In genomic region chr5:64595519-64595855, GRCh38 we compare ENCODE assay signal across 2 cellular contexts.
TF ChIP-seq lines count a peak whose summit lies in the region.

No MANE protein-coding gene starts in this region.

TF ChIP-seq in liver, 16 proteins besides CTCF, POLR2A, EP300 and RAD21 (continued from another document):
- TF ChIP-seq REST (IDR thresholded peaks at IDR 0.05): peak; percentile 24
- TF ChIP-seq FOXA2 (IDR thresholded peaks at IDR 0.05): peak; percentile 58
- no peak for TF ChIP-seq GABPA (IDR thresholded peaks at IDR 0.05 in 1 of 2, conservative IDR thresholded peaks at IDR 0.05 in 1 of 2)
- peak; percentile 21 for TF ChIP-seq FOXA1 (IDR thresholded peaks at IDR 0.05)
- peak; percentile 70 for TF ChIP-seq SP1 (IDR thresholded peaks at IDR 0.05)
- TF ChIP-seq JUND (IDR thresholded peaks at IDR 0.05): no peak
- TF ChIP-seq EGR1 (IDR thresholded peaks at IDR 0.05; ENCODE audit: low read depth in 2 of 2): no peak
- TF ChIP-seq ATF3 (IDR thresholded peaks at IDR 0.05): no peak
- no peak for TF ChIP-seq ZBTB33 (IDR thresholded peaks at IDR 0.05)
- TF ChIP-seq HNF4G (IDR thresholded peaks at IDR 0.05): no peak

TF ChIP-seq in HepG2, 621 proteins besides CTCF, POLR2A, EP300 and RAD21 (continued from another document):
- TF ChIP-seq TFDP1 (CRISPR knock-in tag; IDR thresholded peaks at IDR 0.05; ENCODE audit: borderline replicate concordance): no peak
- no peak for TF ChIP-seq SMAD1 (CRISPR knock-in tag; IDR thresholded peaks at IDR 0.05; ENCODE audit: borderline replicate concordance, low read depth)
- no peak for TF ChIP-seq USF2 (IDR thresholded peaks at IDR 0.05; ENCODE audit: low read depth, low read length)
- no peak for TF ChIP-seq USF2 (CRISPR knock-in tag; IDR thresholded peaks at IDR 0.05; ENCODE audit: borderline replicate concordance)
- TF ChIP-seq ZNF460 (CRISPR knock-in tag; IDR thresholded peaks at IDR 0.05; ENCODE audit: borderline replicate concordance): no peak
- TF ChIP-seq RERE (CRISPR knock-in tag; IDR thresholded peaks at IDR 0.05; ENCODE audit: low read depth): no peak
- no peak for TF ChIP-seq POLR2AphosphoS5 (IDR thresholded peaks at IDR 0.05; ENCODE audit: low read depth, low read length)
- TF ChIP-seq HNRNPH1 (optimal IDR thresholded peaks at IDR 0.05; ENCODE audit: low read depth, low read length): no peak
- TF ChIP-seq ZNF597 (CRISPR knock-in tag; IDR thresholded peaks at IDR 0.05): no peak
- no peak for TF ChIP-seq KIAA2018 (CRISPR knock-in tag; IDR thresholded peaks at IDR 0.05; ENCODE audit: borderline replicate concordance)
